9 cellular contexts compared by ENCODE assay signal in genomic region chr17:28749516-28750177, GRCh38. TPM values are rescaled to one million over a fixed set of nuclear protein-coding genes. Genes with fewer than 3 reads are reported as not detected.
A peak's percentile ranks its signal among the peaks of the same experiment; 100 is the strongest.
DNase-seq lines count a peak whose midpoint lies in the region; ATAC-seq, FAIRE-seq and TF ChIP-seq lines count a peak whose summit lies in the region.
"Had no signal": no experiment of that assay in that cellular context is flagged by ENCODE, and none has a peak within 500 bp of the region (broad histone marks: within the 10 kb centered on the region; RNA-seq: fewer than 3 reads in every experiment).

No MANE protein-coding gene starts in this region.

- no peak for DNase-seq in RWPE1 (ENCODE audit: low spot score)
- DNase-seq in epithelial cell of prostate (ENCODE audit: low read depth, low spot score), result no peak
- DNase-seq in small intestine, result no peak
- DNase-seq in testis, result no peak
- no peak for DNase-seq in natural killer cell treated with Interleukin-12 subunit alpha and Interleukin-12 subunit beta and Interleukin-15 and Interleukin-18, amount 100 ng/mL, for 72 hours (ENCODE audit: low spot score)
- no peak for DNase-seq in dedifferentiated amniotic fluid mesenchymal stem cell (ENCODE audit: extremely low spot score)

- H3K9me3 ChIP-seq in small intestine (ENCODE audit: control insufficient read depth, low read depth) (no peaks in the 10 kb centered on the region), testis (no peaks in the 10 kb centered on the region)

- H3K27ac ChIP-seq in RWPE1 (peak overlapping the region; percentile 100), epithelial cell of prostate (peak overlapping the region; percentile 99), small intestine (ENCODE audit: low read depth in 1 of 2, low read length in 1 of 2) (peak overlapping the region; percentile 64 to 69), testis (no peak overlapping the region)

- H3K9me3 Mint-ChIP-seq in natural killer cell treated with Interleukin-12 subunit alpha and Interleukin-12 subunit beta and Interleukin-15 and Interleukin-18, amount 100 ng/mL, for 72 hours, result no peaks in the 10 kb centered on the region
- H3K9me3 Mint-ChIP-seq: central memory CD8-positive, alpha-beta T cell had no signal

- 30 to 52% (median 39%) methylated on average over 11 of the region's 11 CpGs for WGBS in small intestine, 3 donors
- 59 to 63% methylated on average over 9 to 11 of the region's 11 CpGs for WGBS in testis, 2 donors

- no peak overlapping the region for H3K4me3 Mint-ChIP-seq in natural killer cell treated with Interleukin-12 subunit alpha and Interleukin-12 subunit beta and Interleukin-15 and Interleukin-18, amount 100 ng/mL, for 72 hours
- H3K4me3 Mint-ChIP-seq: central memory CD8-positive, alpha-beta T cell had no signal

- H3K4me1 ChIP-seq in small intestine (ENCODE audit: control insufficient read depth in 2 of 2, insufficient read depth in 1 of 2, low read depth in 1 of 2, low read length in 1 of 2), result peaks cover 0 to 7% of the 10 kb centered on the region in 2 donors
- H3K4me1 ChIP-seq in testis, result peaks cover 35% of the 10 kb centered on the region

- H3K27ac Mint-ChIP-seq in natural killer cell treated with Interleukin-12 subunit alpha and Interleukin-12 subunit beta and Interleukin-15 and Interleukin-18, amount 100 ng/mL, for 72 hours, result no peak overlapping the region

- H3K4me3 ChIP-seq in small intestine (ENCODE audit: low read depth in 1 of 2, low read length in 2 of 2), result no peak overlapping the region
- H3K4me3 ChIP-seq in testis, result no peak overlapping the region

- TF ChIP-seq CTCF in RWPE1 (conservative IDR thresholded peaks at IDR 0.05; ENCODE audit: low read depth) (no peak), testis (IDR thresholded peaks at IDR 0.05) (no peak)

- peaks cover 2 to 17% of the 10 kb centered on the region in 2 donors for H3K36me3 ChIP-seq in small intestine (ENCODE audit: control insufficient read depth in 2 of 2, insufficient read depth in 2 of 2, low read length in 2 of 2)
- no peaks in the 10 kb centered on the region for H3K36me3 ChIP-seq in testis (ENCODE audit: low read depth, missing control alignments)

- intact Hi-C loops in testis (cut with DNase I; ENCODE audit: low total_unique reads), result loop anchor here (10.0 kb wide), 1 partner anchor 165 kb away; no protein-coding TSS in a partner anchor

- H3K4me1 Mint-ChIP-seq in natural killer cell treated with Interleukin-12 subunit alpha and Interleukin-12 subunit beta and Interleukin-15 and Interleukin-18, amount 100 ng/mL, for 72 hours (ENCODE audit: low read depth in 2 of 2), result peaks cover 0 to 3% of the 10 kb centered on the region in 2 donors

- no peaks in the 10 kb centered on the region for H3K36me3 Mint-ChIP-seq in natural killer cell treated with Interleukin-12 subunit alpha and Interleukin-12 subunit beta and Interleukin-15 and Interleukin-18, amount 100 ng/mL, for 72 hours

- TF ChIP-seq POLR2A in testis (IDR thresholded peaks at IDR 0.05), result no peak

- no peaks in the 10 kb centered on the region for H3K27me3 Mint-ChIP-seq in natural killer cell treated with Interleukin-12 subunit alpha and Interleukin-12 subunit beta and Interleukin-15 and Interleukin-18, amount 100 ng/mL, for 72 hours
- H3K27me3 Mint-ChIP-seq: central memory CD8-positive, alpha-beta T cell had no signal

- CTCF ChIA-PET in RWPE1 (lab: Yijun Ruan, JAX), result interaction anchor here (0.6 to 14.3 kb wide), 8 partner anchors 14 to 190 kb away, joined by 3 to 249 read pairs (median 4); partner anchors contain the start of genes NEK8, RPL23A and TLCD1

- ATAC-seq in GM19452 (IDR thresholded peaks at IDR 0.05; ENCODE audit: unreplicated experiment) (peak; percentile 18), HG03460 (IDR thresholded peaks at IDR 0.05; ENCODE audit: unreplicated experiment) (no peak)
- no peak for ATAC-seq in natural killer cell treated with Interleukin-12 subunit alpha and Interleukin-12 subunit beta and Interleukin-15 and Interleukin-18, amount 100 ng/mL, for 72 hours

- POLR2A ChIA-PET in RWPE1 (lab: Yijun Ruan, JAX; ENCODE audit: low non-redundant PET), result interaction anchor here (2.7 kb wide), 1 partner anchor 23 kb away, joined by 22 read pairs; the partner anchor contains the start of gene TLCD1

- FAIRE-seq in small intestine (lab: Jason Lieb, UNC), result no peak

- H3K27me3 ChIP-seq in small intestine (ENCODE audit: control insufficient read depth in 2 of 2, insufficient read depth in 2 of 2, low read length in 2 of 2) (no peaks in the 10 kb centered on the region), testis (no peaks in the 10 kb centered on the region)

RNA-seq across cellular contexts. Expression of gene TRAF4, which starts 5.8 kb away (rescaled TPM):
- 100 to 1,000 TPM in 2 of 3 donors, 10 to 100 TPM in 1; 58.8 to 203 (median 165) TPM for polyA plus RNA-seq in small intestine
- 10 to 100 TPM; 35.3 to 47.2 TPM for total RNA-seq in testis
- 33.1 TPM for polyA plus RNA-seq in testis (ENCODE audit: insufficient read depth, low read depth, low replicate concordance)
- total RNA-seq in natural killer cell treated with Interleukin-12 subunit alpha and Interleukin-12 subunit beta and Interleukin-15 and Interleukin-18, amount 100 ng/mL, for 72 hours, result 100 to 1,000 TPM in 1 of 2 donors, 10 to 100 TPM in 1; 59.7 to 186 TPM

RNA-seq across cellular contexts. Expression of gene NEK8, which starts 21.1 kb away (rescaled TPM):
- polyA plus RNA-seq in small intestine, result 1 to 10 TPM; 3.5 to 3.6 (median 3.6) TPM
- total RNA-seq in testis, result 10 to 100 TPM; 10.1 to 10.7 TPM
- 7.3 TPM for polyA plus RNA-seq in testis (ENCODE audit: insufficient read depth, low read depth, low replicate concordance)
- total RNA-seq in natural killer cell treated with Interleukin-12 subunit alpha and Interleukin-12 subunit beta and Interleukin-15 and Interleukin-18, amount 100 ng/mL, for 72 hours, result 10 to 100 TPM in 1 of 2 donors, 1 to 10 TPM in 1; 3.2 to 10.2 TPM

RNA-seq across cellular contexts. Expression of gene TLCD1, which starts 23.6 kb away (rescaled TPM):
- polyA plus RNA-seq in small intestine (10 to 100 TPM; 10.7 to 21.3 (median 12.1) TPM), testis (ENCODE audit: insufficient read depth, low read depth, low replicate concordance) (18.0 TPM)
- total RNA-seq in testis, result 1 to 10 TPM; 4.2 to 8.6 TPM
- total RNA-seq in natural killer cell treated with Interleukin-12 subunit alpha and Interleukin-12 subunit beta and Interleukin-15 and Interleukin-18, amount 100 ng/mL, for 72 hours, result 1 to 10 TPM; 1.5 to 9.7 TPM

RNA-seq across cellular contexts. Expression of gene RPL23A, which starts 29.9 kb away (rescaled TPM):
- polyA plus RNA-seq in small intestine (1,000 to 10,000 TPM in 2 of 3 donors, 100 to 1,000 TPM in 1; 783 to 1,912 (median 1,402) TPM), testis (ENCODE audit: insufficient read depth, low read depth, low replicate concordance) (757 TPM)
- total RNA-seq in testis, result 100 to 1,000 TPM; 200 to 343 TPM
- total RNA-seq in natural killer cell treated with Interleukin-12 subunit alpha and Interleukin-12 subunit beta and Interleukin-15 and Interleukin-18, amount 100 ng/mL, for 72 hours, result 1,000 to 10,000 TPM; 1,264 to 1,439 TPM

RNA-seq across cellular contexts. Expression of gene RAB34, which starts 32.0 kb away (rescaled TPM):
- polyA plus RNA-seq in small intestine (10 to 100 TPM in 2 of 3 donors, 1 to 10 TPM in 1; 4.2 to 33.5 (median 31.0) TPM), testis (ENCODE audit: insufficient read depth, low read depth, low replicate concordance) (42.1 TPM)
- total RNA-seq in testis, result 10 to 100 TPM; 30.4 to 47.3 TPM
- 10 to 100 TPM in 1 of 2 donors, 1 to 10 TPM in 1; 8.5 to 25.7 TPM for total RNA-seq in natural killer cell treated with Interleukin-12 subunit alpha and Interleukin-12 subunit beta and Interleukin-15 and Interleukin-18, amount 100 ng/mL, for 72 hours

Comparison
In these comparisons a context has a peak if more than half of its experiments do, and no peak if none do; other contexts are left out.
1. H3K27ac ChIP-seq: peak in RWPE1 (single experiment), epithelial cell of prostate (single experiment) and small intestine (2 of 2); none in testis (0 of 2).